ENCODE assay signal across 1 cellular context in genomic region chr11:69667619-69668604, GRCh38.
TF ChIP-seq lines count a peak whose summit lies in the region.

No MANE protein-coding gene starts in this region.

TF ChIP-seq in HepG2, 621 proteins besides CTCF, POLR2A, EP300 and RAD21 (continued from another document and continues in another):
- TF ChIP-seq, protein P1, sequence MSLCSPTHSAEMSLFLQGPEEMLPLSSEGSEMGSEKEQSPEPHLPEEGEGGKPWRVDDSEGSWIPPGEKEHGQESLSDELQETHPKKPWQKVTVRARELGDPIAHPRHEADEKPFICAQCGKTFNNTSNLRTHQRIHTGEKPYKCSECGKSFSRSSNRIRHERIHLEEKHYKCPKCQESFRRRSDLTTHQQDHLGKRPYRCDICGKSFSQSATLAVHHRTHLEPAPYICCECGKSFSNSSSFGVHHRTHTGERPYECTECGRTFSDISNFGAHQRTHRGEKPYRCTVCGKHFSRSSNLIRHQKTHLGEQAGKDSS (CRISPR knock-in tag; IDR thresholded peaks at IDR 0.05; ENCODE audit: borderline replicate concordance, low read depth), result peak; percentile 68
- TF ChIP-seq NFE2L2 (IDR thresholded peaks at IDR 0.05; ENCODE audit: low read length) (no peak), ZSCAN9 (CRISPR knock-in tag; IDR thresholded peaks at IDR 0.05; ENCODE audit: borderline replicate concordance) (peak; percentile 95), CREB1 (IDR thresholded peaks at IDR 0.05) (no peak), CREB1 (CRISPR knock-in tag; IDR thresholded peaks at IDR 0.05) (peak; percentile 67), ZNF558 (CRISPR knock-in tag; IDR thresholded peaks at IDR 0.05; ENCODE audit: borderline replicate concordance) (peak; percentile 47; the same call in 1 of the 2 replicates), ZNF567 (CRISPR knock-in tag; IDR thresholded peaks at IDR 0.05; ENCODE audit: borderline replicate concordance) (no peak; the same call in 1 of the 2 replicates), YY1 (IDR thresholded peaks at IDR 0.05; ENCODE audit: insufficient read depth, insufficient replicate concordance, low read depth, low read length) (peak; percentile 31), ZNF224 (CRISPR knock-in tag; IDR thresholded peaks at IDR 0.05) (peak; percentile 12; the same call in 1 of the 2 replicates), CCAR2 (optimal IDR thresholded peaks at IDR 0.05; ENCODE audit: low read depth, low read length) (no peak), CCDC6 (CRISPR knock-in tag; IDR thresholded peaks at IDR 0.05) (peak; percentile 95), ZNF574 (CRISPR knock-in tag; IDR thresholded peaks at IDR 0.05) (peak; percentile 67; the same call in 1 of the 2 replicates), ZNF230 (CRISPR knock-in tag; IDR thresholded peaks at IDR 0.05) (peak; percentile 20; the same call in 1 of the 2 replicates), SOX5 (CRISPR knock-in tag; IDR thresholded peaks at IDR 0.05; ENCODE audit: borderline replicate concordance) (peak; percentile 92), MED1 (CRISPR knock-in tag; IDR thresholded peaks at IDR 0.05) (peak; percentile 96), SMYD3 (CRISPR knock-in tag; IDR thresholded peaks at IDR 0.05) (0 out of 2 replicates have a peak, but pooled peaks have one; percentile 49), DRAP1 (CRISPR knock-in tag; IDR thresholded peaks at IDR 0.05) (peak; percentile 62), POLR2AphosphoS5 (IDR thresholded peaks at IDR 0.05; ENCODE audit: low read depth, low read length) (peak; percentile 52), ZNF660 (CRISPR knock-in tag; IDR thresholded peaks at IDR 0.05; ENCODE audit: borderline replicate concordance, low read depth) (0 out of 2 replicates have a peak, but pooled peaks have one; percentile 39), MIER3 (CRISPR knock-in tag; IDR thresholded peaks at IDR 0.05; ENCODE audit: borderline replicate concordance) (peak; percentile 77; the same call in 1 of the 2 replicates), ZNF878 (CRISPR knock-in tag; IDR thresholded peaks at IDR 0.05) (peak; percentile 96), PTBP1 (IDR thresholded peaks at IDR 0.05; ENCODE audit: low read depth, low read length, poor library complexity, severe bottlenecking) (no peak), GABPA (IDR thresholded peaks at IDR 0.05; ENCODE audit: low read depth, low read length) (no peak), GABPA (CRISPR knock-in tag; IDR thresholded peaks at IDR 0.05; ENCODE audit: low read depth) (peak; percentile 78), CAMTA2 (CRISPR knock-in tag; IDR thresholded peaks at IDR 0.05; ENCODE audit: borderline replicate concordance) (peak; percentile 65; the same call in 1 of the 2 replicates), TEF (CRISPR knock-in tag; IDR thresholded peaks at IDR 0.05) (peak; percentile 76; the same call in 1 of the 2 replicates), ZMYM4 (CRISPR knock-in tag; IDR thresholded peaks at IDR 0.05) (peak; percentile 75), MIXL1 (CRISPR knock-in tag; IDR thresholded peaks at IDR 0.05) (peak; percentile 88), THAP9 (CRISPR knock-in tag; IDR thresholded peaks at IDR 0.05; ENCODE audit: borderline replicate concordance) (peak; percentile 85; the same call in 1 of the 2 replicates), ZNF264 (CRISPR knock-in tag; IDR thresholded peaks at IDR 0.05) (peak; percentile 55; the same call in 1 of the 2 replicates), TARDBP (CRISPR knock-in tag; IDR thresholded peaks at IDR 0.05) (peak; percentile 87; the same call in 1 of the 2 replicates), ZNF503 (CRISPR knock-in tag; IDR thresholded peaks at IDR 0.05) (0 out of 2 replicates have a peak, but pooled peaks have one; percentile 74), SIX4 (CRISPR knock-in tag; IDR thresholded peaks at IDR 0.05) (peak; percentile 48), KDM3A (CRISPR knock-in tag; IDR thresholded peaks at IDR 0.05; ENCODE audit: low read depth) (peak; percentile 81; the same call in 1 of the 2 replicates), MNT (IDR thresholded peaks at IDR 0.05) (peak; percentile 53)
- TF ChIP-seq, protein P2, sequence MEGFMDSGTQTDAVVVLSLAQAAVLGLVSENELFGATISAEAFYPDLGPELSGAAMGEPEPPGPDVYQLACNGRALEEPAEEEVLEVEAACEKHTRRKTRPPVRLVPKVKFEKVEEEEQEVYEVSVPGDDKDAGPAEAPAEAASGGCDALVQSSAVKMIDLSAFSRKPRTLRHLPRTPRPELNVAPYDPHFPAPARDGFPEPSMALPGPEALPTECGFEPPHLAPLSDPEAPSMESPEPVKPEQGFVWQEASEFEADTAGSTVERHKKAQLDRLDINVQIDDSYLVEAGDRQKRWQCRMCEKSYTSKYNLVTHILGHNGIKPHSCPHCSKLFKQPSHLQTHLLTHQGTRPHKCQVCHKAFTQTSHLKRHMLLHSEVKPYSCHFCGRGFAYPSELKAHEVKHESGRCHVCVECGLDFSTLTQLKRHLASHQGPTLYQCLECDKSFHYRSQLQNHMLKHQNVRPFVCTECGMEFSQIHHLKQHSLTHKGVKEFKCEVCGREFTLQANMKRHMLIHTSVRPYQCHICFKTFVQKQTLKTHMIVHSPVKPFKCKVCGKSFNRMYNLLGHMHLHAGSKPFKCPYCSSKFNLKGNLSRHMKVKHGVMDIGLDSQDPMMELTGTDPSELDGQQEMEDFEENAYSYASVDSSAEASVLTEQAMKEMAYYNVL (CRISPR knock-in tag; IDR thresholded peaks at IDR 0.05; ENCODE audit: borderline replicate concordance), result 0 out of 2 replicates have a peak, but pooled peaks have one; percentile 19
- TF ChIP-seq, protein P3, sequence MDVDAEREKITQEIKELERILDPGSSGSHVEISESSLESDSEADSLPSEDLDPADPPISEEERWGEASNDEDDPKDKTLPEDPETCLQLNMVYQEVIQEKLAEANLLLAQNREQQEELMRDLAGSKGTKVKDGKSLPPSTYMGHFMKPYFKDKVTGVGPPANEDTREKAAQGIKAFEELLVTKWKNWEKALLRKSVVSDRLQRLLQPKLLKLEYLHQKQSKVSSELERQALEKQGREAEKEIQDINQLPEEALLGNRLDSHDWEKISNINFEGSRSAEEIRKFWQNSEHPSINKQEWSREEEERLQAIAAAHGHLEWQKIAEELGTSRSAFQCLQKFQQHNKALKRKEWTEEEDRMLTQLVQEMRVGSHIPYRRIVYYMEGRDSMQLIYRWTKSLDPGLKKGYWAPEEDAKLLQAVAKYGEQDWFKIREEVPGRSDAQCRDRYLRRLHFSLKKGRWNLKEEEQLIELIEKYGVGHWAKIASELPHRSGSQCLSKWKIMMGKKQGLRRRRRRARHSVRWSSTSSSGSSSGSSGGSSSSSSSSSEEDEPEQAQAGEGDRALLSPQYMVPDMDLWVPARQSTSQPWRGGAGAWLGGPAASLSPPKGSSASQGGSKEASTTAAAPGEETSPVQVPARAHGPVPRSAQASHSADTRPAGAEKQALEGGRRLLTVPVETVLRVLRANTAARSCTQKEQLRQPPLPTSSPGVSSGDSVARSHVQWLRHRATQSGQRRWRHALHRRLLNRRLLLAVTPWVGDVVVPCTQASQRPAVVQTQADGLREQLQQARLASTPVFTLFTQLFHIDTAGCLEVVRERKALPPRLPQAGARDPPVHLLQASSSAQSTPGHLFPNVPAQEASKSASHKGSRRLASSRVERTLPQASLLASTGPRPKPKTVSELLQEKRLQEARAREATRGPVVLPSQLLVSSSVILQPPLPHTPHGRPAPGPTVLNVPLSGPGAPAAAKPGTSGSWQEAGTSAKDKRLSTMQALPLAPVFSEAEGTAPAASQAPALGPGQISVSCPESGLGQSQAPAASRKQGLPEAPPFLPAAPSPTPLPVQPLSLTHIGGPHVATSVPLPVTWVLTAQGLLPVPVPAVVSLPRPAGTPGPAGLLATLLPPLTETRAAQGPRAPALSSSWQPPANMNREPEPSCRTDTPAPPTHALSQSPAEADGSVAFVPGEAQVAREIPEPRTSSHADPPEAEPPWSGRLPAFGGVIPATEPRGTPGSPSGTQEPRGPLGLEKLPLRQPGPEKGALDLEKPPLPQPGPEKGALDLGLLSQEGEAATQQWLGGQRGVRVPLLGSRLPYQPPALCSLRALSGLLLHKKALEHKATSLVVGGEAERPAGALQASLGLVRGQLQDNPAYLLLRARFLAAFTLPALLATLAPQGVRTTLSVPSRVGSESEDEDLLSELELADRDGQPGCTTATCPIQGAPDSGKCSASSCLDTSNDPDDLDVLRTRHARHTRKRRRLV (CRISPR knock-in tag; IDR thresholded peaks at IDR 0.05), result 0 out of 2 replicates have a peak, but pooled peaks have one; percentile 60
- TF ChIP-seq, protein P4, sequence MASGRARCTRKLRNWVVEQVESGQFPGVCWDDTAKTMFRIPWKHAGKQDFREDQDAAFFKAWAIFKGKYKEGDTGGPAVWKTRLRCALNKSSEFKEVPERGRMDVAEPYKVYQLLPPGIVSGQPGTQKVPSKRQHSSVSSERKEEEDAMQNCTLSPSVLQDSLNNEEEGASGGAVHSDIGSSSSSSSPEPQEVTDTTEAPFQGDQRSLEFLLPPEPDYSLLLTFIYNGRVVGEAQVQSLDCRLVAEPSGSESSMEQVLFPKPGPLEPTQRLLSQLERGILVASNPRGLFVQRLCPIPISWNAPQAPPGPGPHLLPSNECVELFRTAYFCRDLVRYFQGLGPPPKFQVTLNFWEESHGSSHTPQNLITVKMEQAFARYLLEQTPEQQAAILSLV (CRISPR knock-in tag; IDR thresholded peaks at IDR 0.05; ENCODE audit: borderline replicate concordance), result peak; percentile 83
